13 cellular contexts compared by ENCODE assay signal in genomic region chr14:81268016-81268416, GRCh38. TPM values are rescaled to one million over a fixed set of nuclear protein-coding genes. Genes with fewer than 3 reads are reported as not detected.
DNase-seq lines count a peak whose midpoint lies in the region; ATAC-seq and TF ChIP-seq lines count a peak whose summit lies in the region.
"Had no signal": no experiment of that assay in that cellular context is flagged by ENCODE, and none has a peak within 500 bp of the region (broad histone marks: within the 10 kb centered on the region; RNA-seq: fewer than 3 reads in every experiment).

No MANE protein-coding gene starts in this region.

- ATAC-seq in HG02840 (IDR thresholded peaks at IDR 0.05; ENCODE audit: low FRiP score, unreplicated experiment), result no peak
- ATAC-seq: pancreas had no signal

- TF ChIP-seq CTCF in endodermal cell (conservative IDR thresholded peaks at IDR 0.05) (peak; percentile 36), GM10266 (IDR thresholded peaks at IDR 0.05; ENCODE audit: control insufficient read depth, insufficient read depth, low read depth, missing control alignments) (no peak)

- no peak overlapping the region for H2BK5ac ChIP-seq in trophoblast cell (ENCODE audit: low read depth, low read length, poor library complexity)

- DNase-seq in activated CD4-positive, alpha-beta T cell treated with anti-CD3 and anti-CD28 coated beads, Interleukin-2, amount 10 ng/mL, durations not matched to agents 7 days and 5 days, result peak; percentile 56
- DNase-seq in activated CD4-positive, alpha-beta T cell treated with anti-CD3 and anti-CD28 coated beads for 4 hours, result no peak
- peak; percentile 20 for DNase-seq in M059J (ENCODE audit: low read depth)
- DNase-seq in endodermal cell, result peak; percentile 65
- peak; percentile 70 to 75 for DNase-seq in trophoblast cell
- no peak for DNase-seq in GM10266 (ENCODE audit: extremely low spot score)
- DNase-seq in Ammon's horn (ENCODE audit: low spot score), result no peak
- DNase-seq: activated effector memory CD4-positive, alpha-beta T cell treated with Interleukin-2 at 50 U/mL for 16 hours; NCI-H1092 treated with DMSO at 0.1 percent for 48 hours; pancreas; T1000; uterus had no signal

- no peak overlapping the region for H2BK120ac ChIP-seq in trophoblast cell (ENCODE audit: insufficient read depth, low read length, poor library complexity)

- no peak overlapping the region for H3K23ac ChIP-seq in trophoblast cell (ENCODE audit: low read length)

- no peak overlapping the region for H3K14ac ChIP-seq in trophoblast cell (ENCODE audit: low read length)

- H3K79me1 ChIP-seq in trophoblast cell (ENCODE audit: low read length), result no peaks in the 10 kb centered on the region

- H3K27me3 ChIP-seq in endodermal cell (ENCODE audit: control insufficient read depth, insufficient read depth, low read length, poor library complexity, severe bottlenecking) (no peaks in the 10 kb centered on the region), trophoblast cell (ENCODE audit: insufficient read depth, low read length) (no peaks in the 10 kb centered on the region)
- H3K27me3 ChIP-seq: pancreas, uterus had no signal

- no peaks in the 10 kb centered on the region for H3K9me3 Mint-ChIP-seq in activated CD4-positive, alpha-beta T cell treated with anti-CD3 and anti-CD28 coated beads, Interleukin-2, amount 10 ng/mL, durations not matched to agents 7 days and 5 days
- H3K9me3 Mint-ChIP-seq in endodermal cell, result no peaks in the 10 kb centered on the region

- H3K4me1 Mint-ChIP-seq in activated CD4-positive, alpha-beta T cell treated with anti-CD3 and anti-CD28 coated beads, Interleukin-2, amount 10 ng/mL, durations not matched to agents 7 days and 5 days, result peaks cover 27% of the 10 kb centered on the region
- peaks cover 15% of the 10 kb centered on the region for H3K4me1 Mint-ChIP-seq in endodermal cell

- POLR2A ChIA-PET in activated CD4-positive, alpha-beta T cell treated with anti-CD3 and anti-CD28 coated beads, Interleukin-2, amount 10 ng/mL, durations not matched to agents 7 days and 5 days (lab: Charles Lee), result no interaction called here

- no peak overlapping the region for H3K4me3 ChIP-seq in endodermal cell (ENCODE audit: low read length)
- H3K4me3 ChIP-seq in trophoblast cell (ENCODE audit: low read depth, low read length), result no peak overlapping the region
- H3K4me3 ChIP-seq: pancreas, uterus had no signal

- no peak overlapping the region for H2BK12ac ChIP-seq in trophoblast cell (ENCODE audit: low read length)

- H3K27ac ChIP-seq in endodermal cell (ENCODE audit: low read depth, low read length) (no peak overlapping the region), trophoblast cell (ENCODE audit: low read depth, low read length) (peak overlapping the region; percentile 42)
- H3K27ac ChIP-seq: pancreas, uterus had no signal

- no peaks in the 10 kb centered on the region for H3K36me3 Mint-ChIP-seq in activated CD4-positive, alpha-beta T cell treated with anti-CD3 and anti-CD28 coated beads, Interleukin-2, amount 10 ng/mL, durations not matched to agents 7 days and 5 days (ENCODE audit: low read depth)
- H3K36me3 Mint-ChIP-seq in endodermal cell (ENCODE audit: low read depth), result peaks cover 23% of the 10 kb centered on the region

- H3K4me3 Mint-ChIP-seq in activated CD4-positive, alpha-beta T cell treated with anti-CD3 and anti-CD28 coated beads, Interleukin-2, amount 10 ng/mL, durations not matched to agents 7 days and 5 days, result peak overlapping the region; percentile 4
- no peak overlapping the region for H3K4me3 Mint-ChIP-seq in endodermal cell

- no peak overlapping the region for H3K18ac ChIP-seq in trophoblast cell (ENCODE audit: low read length)

- no peak overlapping the region for H4K12ac ChIP-seq in trophoblast cell (ENCODE audit: low read depth, low read length)

- H3K36me3 ChIP-seq in endodermal cell (ENCODE audit: control insufficient read depth, insufficient read depth, low read length), result no peaks in the 10 kb centered on the region
- H3K36me3 ChIP-seq in trophoblast cell (ENCODE audit: control insufficient read depth in 1 of 2, insufficient read depth in 2 of 2, low read length in 2 of 2), result peaks cover 0 to 2% of the 10 kb centered on the region in 2 experiments
- H3K36me3 ChIP-seq: pancreas, uterus had no signal

- H3K27ac Mint-ChIP-seq in activated CD4-positive, alpha-beta T cell treated with anti-CD3 and anti-CD28 coated beads, Interleukin-2, amount 10 ng/mL, durations not matched to agents 7 days and 5 days, result peak overlapping the region; percentile 2
- H3K27ac Mint-ChIP-seq in endodermal cell, result peak overlapping the region; percentile 59

- H3K27me3 Mint-ChIP-seq in activated CD4-positive, alpha-beta T cell treated with anti-CD3 and anti-CD28 coated beads, Interleukin-2, amount 10 ng/mL, durations not matched to agents 7 days and 5 days, result peaks cover 26% of the 10 kb centered on the region
- no peaks in the 10 kb centered on the region for H3K27me3 Mint-ChIP-seq in endodermal cell (ENCODE audit: insufficient read depth)

- H3K4me2 ChIP-seq in trophoblast cell (ENCODE audit: low read length), result no peak overlapping the region

- H3K79me2 ChIP-seq in trophoblast cell (ENCODE audit: control insufficient read depth, insufficient read depth, low read length, poor library complexity), result no peaks in the 10 kb centered on the region

- no peak overlapping the region for H3K4ac ChIP-seq in trophoblast cell (ENCODE audit: low read depth, low read length)

- H4K91ac ChIP-seq in trophoblast cell (ENCODE audit: low read depth, low read length), result no peak overlapping the region

- H2AK5ac ChIP-seq in trophoblast cell (ENCODE audit: low read length), result no peak overlapping the region

- no peak overlapping the region for H4K8ac ChIP-seq in trophoblast cell (ENCODE audit: low read depth, low read length)

- H3K9me3 ChIP-seq in endodermal cell (ENCODE audit: control insufficient read depth, low read length) (no peaks in the 10 kb centered on the region), trophoblast cell (ENCODE audit: insufficient read depth, low read depth, low read length) (no peaks in the 10 kb centered on the region)
- H3K9me3 ChIP-seq: pancreas, uterus had no signal

- CTCF ChIA-PET in activated CD4-positive, alpha-beta T cell treated with anti-CD3 and anti-CD28 coated beads, Interleukin-2, amount 10 ng/mL, durations not matched to agents 7 days and 5 days (lab: Charles Lee), result interaction anchor here (1.2 to 3.0 kb wide), 4 partner anchors 110 to 223 kb away, joined by 3 to 11 read pairs (median 4); no protein-coding TSS in a partner anchor

- H3K4me1 ChIP-seq in endodermal cell (ENCODE audit: control insufficient read depth, insufficient read depth, low read length) (peaks cover 7% of the 10 kb centered on the region), trophoblast cell (ENCODE audit: control insufficient read depth in 1 of 2, insufficient read depth in 2 of 2, low read length in 2 of 2) (peaks cover 9 to 11% of the 10 kb centered on the region in 2 experiments)
- H3K4me1 ChIP-seq: pancreas, uterus had no signal

- no peak overlapping the region for H2AFZ ChIP-seq in trophoblast cell (ENCODE audit: insufficient read depth, low read length, poor library complexity)

- WGBS in endodermal cell (ENCODE audit: insufficient coverage in 1 of 2, insufficient read length in 1 of 2), 2 experiments, result 76 to 93% methylated on average over 2 to 3 of the region's 3 CpGs
- no CpG with 5 or more reads among the region's 3 CpGs for WGBS in trophoblast cell (ENCODE audit: extremely low coverage, insufficient coverage, insufficient read length)

- H3K9ac ChIP-seq in endodermal cell (ENCODE audit: extremely low read depth, low read length, poor library complexity, severe bottlenecking) (no peak overlapping the region), trophoblast cell (ENCODE audit: low read length) (no peak overlapping the region)

RNA-seq across cellular contexts. Expression of gene GTF2A1, which starts 47.3 kb away (rescaled TPM):
- 10 to 100 TPM; 35.3 to 46.9 TPM for total RNA-seq in activated CD4-positive, alpha-beta T cell treated with anti-CD3 and anti-CD28 coated beads, Interleukin-2, amount 10 ng/mL, durations not matched to agents 7 days and 5 days
- 11.7 and 15.1 TPM in 2 replicates for total RNA-seq in M059J (2014; rRNA removed; shearing (Covaris generic))
- total RNA-seq in endodermal cell, result 10 to 100 TPM; 34.3 to 34.4 TPM
- polyA plus RNA-seq in endodermal cell (2013, experiment 1 of 2), result 31.2 TPM
- polyA plus RNA-seq in endodermal cell (2013, experiment 2 of 2), result 38.5 TPM
- 21.0 and 22.7 TPM in 2 replicates for polyA plus RNA-seq in trophoblast cell (2013)

Comparison
In these comparisons a context has a peak if more than half of its experiments do, and no peak if none do; other contexts are left out.
1. DNase-seq: peak in activated CD4-positive, alpha-beta T cell treated with anti-CD3 and anti-CD28 coated beads, Interleukin-2, amount 10 ng/mL, durations not matched to agents 7 days and 5 days (single experiment), M059J (single experiment), endodermal cell (single experiment) and trophoblast cell (2 of 2); none in activated CD4-positive, alpha-beta T cell treated with anti-CD3 and anti-CD28 coated beads for 4 hours (0 of 2), GM10266 (single experiment) and Ammon's horn (single experiment).